ENCODE assay signal across 12 cellular contexts in genomic region chr6:144352310-144352709, GRCh38.
A peak's percentile ranks its signal among the peaks of the same experiment; 100 is the strongest.
DNase-seq lines count a peak whose midpoint lies in the region; ATAC-seq and TF ChIP-seq lines count a peak whose summit lies in the region.
"Had no signal": no experiment of that assay in that cellular context is flagged by ENCODE, and none has a peak within 500 bp of the region (broad histone marks: within the 10 kb centered on the region; RNA-seq: fewer than 3 reads in every experiment).

No MANE protein-coding gene starts in this region.

- TF ChIP-seq POLR2A in ovary (IDR thresholded peaks at IDR 0.05) = no peak

- H3K9me3 ChIP-seq in DND-41 (ENCODE audit: insufficient read depth, low read length, severe bottlenecking) (no peaks in the 10 kb centered on the region), lower lobe of right lung (no peaks in the 10 kb centered on the region), ovary (no peaks in the 10 kb centered on the region), hepatocyte (ENCODE audit: low read depth) (no peaks in the 10 kb centered on the region)

- H3K36me3 ChIP-seq in DND-41 (ENCODE audit: insufficient read depth, low read length) = no peaks in the 10 kb centered on the region
- no peaks in the 10 kb centered on the region for H3K36me3 ChIP-seq in lower lobe of right lung
- H3K36me3 ChIP-seq in ovary = no peaks in the 10 kb centered on the region
- H3K36me3 ChIP-seq in hepatocyte (replicated peaks; ENCODE audit: insufficient read depth, low read depth) = no peaks in the 10 kb centered on the region

- H3K27ac ChIP-seq in DND-41 (ENCODE audit: low read length) (peak overlapping the region; percentile 92), lower lobe of right lung (peak overlapping the region; percentile 69), ovary (no peak overlapping the region), hepatocyte (no peak overlapping the region)

- ATAC-seq in DND-41 (ENCODE audit: insufficient read depth, low read depth) (no peak), GM21786 (IDR thresholded peaks at IDR 0.05; ENCODE audit: unreplicated experiment) (peak; percentile 36), lower lobe of right lung (peak; percentile 49), GM19452 (IDR thresholded peaks at IDR 0.05; ENCODE audit: unreplicated experiment) (no peak)
- ATAC-seq: activated CD4-positive, CD25-positive, alpha-beta regulatory T cell treated with anti-CD3 and anti-CD28 coated beads, Interleukin-2, amount 50 U/mL, for 24 hours had no signal

- no peaks in the 10 kb centered on the region for H4K20me1 ChIP-seq in DND-41 (ENCODE audit: insufficient read depth, low read length)
- peaks cover 2% of the 10 kb centered on the region for H4K20me1 ChIP-seq in hepatocyte (ENCODE audit: insufficient read depth, poor library complexity, severe bottlenecking)

- WGBS in ovary, 3 donors = 82 to 94% (median 93%) methylated on average over 2 of the region's 2 CpGs
- WGBS in hepatocyte (ENCODE audit: low lambda C conversion rate, missing lambda C conversion rate) = 92% methylated on average over 2 of the region's 2 CpGs

- DNase-seq in DND-41 = no peak
- peak; percentile 45 for DNase-seq in SKM-1 (lab: John Stamatoyannopoulos, UW; ENCODE audit: unreplicated experiment)
- no peak for DNase-seq in lower lobe of right lung
- DNase-seq in ovary = no peak
- no peak for DNase-seq in hepatocyte (ENCODE audit: low spot score)
- DNase-seq in globus pallidus (ENCODE audit: low spot score) = no peak
- DNase-seq: central memory CD4-positive, alpha-beta T cell; OCI-M1; substantia nigra had no signal

- peak overlapping the region; percentile 61 for H3K9ac ChIP-seq in DND-41 (ENCODE audit: low read depth, low read length)

- intact Hi-C loops in lower lobe of right lung (cut with DNase I) = no loop called here
- intact Hi-C loops in ovary (cut with DNase I) = no loop called here

- H3K4me1 ChIP-seq in DND-41 (ENCODE audit: insufficient read depth, low read length) (peaks cover 69% of the 10 kb centered on the region), lower lobe of right lung (peaks cover 81% of the 10 kb centered on the region), ovary (ENCODE audit: insufficient read depth) (peaks cover 8% of the 10 kb centered on the region), hepatocyte (ENCODE audit: insufficient read depth) (peaks cover 3% of the 10 kb centered on the region)

- peak overlapping the region; percentile 82 for H3K4me2 ChIP-seq in DND-41 (ENCODE audit: insufficient read depth, low read length)
- no peak overlapping the region for H3K4me2 ChIP-seq in hepatocyte

- H3K27me3 ChIP-seq in DND-41 (ENCODE audit: insufficient read depth, low read length, poor library complexity) (no peaks in the 10 kb centered on the region), lower lobe of right lung (ENCODE audit: low read depth) (no peaks in the 10 kb centered on the region), ovary (no peaks in the 10 kb centered on the region), hepatocyte (no peaks in the 10 kb centered on the region)

- H2AFZ ChIP-seq in DND-41 (ENCODE audit: low read depth, low read length) = no peak overlapping the region
- no peak overlapping the region for H2AFZ ChIP-seq in hepatocyte

- H3K79me2 ChIP-seq in DND-41 (ENCODE audit: insufficient read depth, low read length) = peaks cover 96% of the 10 kb centered on the region
- peaks cover 82% of the 10 kb centered on the region for H3K79me2 ChIP-seq in hepatocyte

- no peaks in the 10 kb centered on the region for H3K9me2 ChIP-seq in hepatocyte (replicated peaks; ENCODE audit: insufficient read depth)

- TF ChIP-seq CTCF in DND-41 (IDR thresholded peaks at IDR 0.05; ENCODE audit: borderline replicate concordance, extremely low read depth, low read length, poor library complexity, severe bottlenecking) = no peak
- TF ChIP-seq CTCF in lower lobe of right lung (IDR thresholded peaks at IDR 0.05) = no peak
- no peak for TF ChIP-seq CTCF in ovary (IDR thresholded peaks at IDR 0.05)
- TF ChIP-seq CTCF in hepatocyte (IDR thresholded peaks at IDR 0.05; ENCODE audit: poor library complexity) = no peak

- peak overlapping the region; percentile 13 to 54; a peak in 3 of 4 replicates for H3K4me3 ChIP-seq in DND-41 (ENCODE audit: low read depth in 1 of 2, low read length in 2 of 2)
- H3K4me3 ChIP-seq in lower lobe of right lung = no peak overlapping the region
- H3K4me3 ChIP-seq in ovary = no peak overlapping the region
- H3K4me3 ChIP-seq in hepatocyte = no peak overlapping the region

- TF ChIP-seq EP300 in ovary (IDR thresholded peaks at IDR 0.05) = no peak

Comparison
In these comparisons a context has a peak if more than half of its experiments do, and no peak if none do; other contexts are left out.
1. ATAC-seq: peak in GM21786 (single experiment) and lower lobe of right lung (2 of 2); none in DND-41 (single experiment) and GM19452 (single experiment).
2. H3K27ac ChIP-seq: peak in DND-41 (single experiment) and lower lobe of right lung (single experiment); none in ovary (0 of 2) and hepatocyte (single experiment).
3. H3K4me3 ChIP-seq: peak in DND-41 (2 of 2); none in lower lobe of right lung (single experiment), ovary (single experiment) and hepatocyte (single experiment).